1 cellular context compared by ENCODE assay signal in genomic region chr16:2678206-2678965, GRCh38. TPM values are rescaled to one million over a fixed set of nuclear protein-coding genes. Genes with fewer than 3 reads are reported as not detected.
"Had no signal": no experiment of that assay in that cellular context is flagged by ENCODE, and none has a peak within 500 bp of the region (broad histone marks: within the 10 kb centered on the region; RNA-seq: fewer than 3 reads in every experiment).

No MANE protein-coding gene starts in this region.

RNA-seq across cellular contexts. Expression of gene PRSS27, which starts 41.6 kb away (rescaled TPM):
- total RNA-seq: ascending aorta had no signal
